8 cellular contexts compared by ENCODE assay signal in the genomic region with DNA sequence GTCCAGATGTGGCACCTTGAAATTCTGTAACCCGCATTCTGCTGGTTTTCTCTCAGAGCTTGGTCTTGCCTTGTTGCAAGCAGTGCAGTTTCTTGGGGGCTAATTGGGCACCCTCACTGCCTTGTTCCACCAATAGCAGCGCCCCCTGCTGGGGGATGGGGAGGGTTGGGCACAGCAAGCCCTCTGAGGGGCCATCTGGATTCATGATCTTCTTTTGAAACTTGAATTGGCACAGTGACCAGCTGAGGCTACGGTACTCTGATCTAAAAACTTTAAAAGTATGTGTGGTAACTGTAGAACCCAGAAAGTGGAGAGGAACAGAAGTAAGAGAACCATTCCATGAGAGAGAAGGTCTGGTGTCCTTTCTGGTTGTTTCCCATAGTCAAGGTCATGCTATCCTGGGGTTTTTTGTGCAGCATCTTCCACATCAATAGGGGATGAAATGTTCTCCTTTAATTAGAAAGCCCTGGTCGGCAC.
A peak's percentile ranks its signal among the peaks of the same experiment; 100 is the strongest.
DNase-seq lines count a peak whose midpoint lies in the region; ATAC-seq, FAIRE-seq and TF ChIP-seq lines count a peak whose summit lies in the region.

No MANE protein-coding gene starts in this region.

- H3K4me1 ChIP-seq in K562 (replicated peaks in 1 of 2; ENCODE audit: control insufficient read depth in 2 of 2, insufficient read depth in 2 of 2, low read length in 2 of 2) (peaks cover 0 to 6% of the 10 kb centered on the region in 2 experiments; a peak in 3 of 5 replicates), lung (ENCODE audit: control insufficient read depth in 2 of 2, insufficient read depth in 2 of 2, low read length in 2 of 2) (peaks cover 4 to 13% of the 10 kb centered on the region in 2 donors), tibial nerve (peaks cover 0 to 43% (median 29%) of the 10 kb centered on the region in 4 donors)

- TF ChIP-seq RAD21 in K562 (CRISPR knock-in tag; conservative IDR thresholded peaks at IDR 0.05 in 1 of 2, IDR thresholded peaks at IDR 0.05 in 1 of 2): peak; percentile 70 to 80

- POLR2A ChIA-PET in K562 (lab: Yijun Ruan, JAX): interaction anchor here (1.0 to 68.9 kb wide), 5 partner anchors 9 to 153 kb away, joined by 3 to 1693 read pairs (median 7); a partner anchor contains a TSS

- TF ChIP-seq EP300 in K562 (IDR thresholded peaks at IDR 0.05; ENCODE audit: low read length): peak; percentile 29; the same call in 1 of the 2 replicates
- no peak for TF ChIP-seq EP300 in tibial nerve (IDR thresholded peaks at IDR 0.05)

- peaks cover 10% of the 10 kb centered on the region for H3K9me1 ChIP-seq in K562 (ENCODE audit: control insufficient read depth, insufficient read depth, low read length)

- ATAC-seq in K562 (peak; percentile 88), lung (ENCODE audit: insufficient read depth, low FRiP score) (no peak), GM18870 (IDR thresholded peaks at IDR 0.05; ENCODE audit: unreplicated experiment) (no peak), GM19455 (IDR thresholded peaks at IDR 0.05; ENCODE audit: unreplicated experiment) (no peak)

- FAIRE-seq in GM19239 (lab: Jason Lieb, UNC) (no peak), K562 (lab: Jason Lieb, UNC) (peak; percentile 82)

- DNase-seq in GM19239 (ENCODE audit: insufficient read length, low spot score) (peak; percentile 65), T-helper 1 cell (peak in 4 of 5 donors; percentile 46 to 57 (median 54)), K562 (ENCODE audit: extremely low read depth in 1 of 4, low spot score in 3 of 4) (peak; percentile 91 to 99 (median 98)), lung (ENCODE audit: low spot score) (no peak), tibial nerve (ENCODE audit: low spot score in 2 of 2) (no peak), NCI-H187 treated with DMSO at 0.1 percent for 48 hours (lab: John Stamatoyannopoulos, UW) (no peak)

- peaks cover 92% of the 10 kb centered on the region for H3K36me3 ChIP-seq in K562 (ENCODE audit: control insufficient read depth, insufficient read depth, low read length)
- peaks cover 29 to 59% of the 10 kb centered on the region in 2 donors for H3K36me3 ChIP-seq in lung (ENCODE audit: control insufficient read depth in 2 of 2, insufficient read depth in 2 of 2, low read length in 2 of 2)
- peaks cover 10 to 98% (median 34%) of the 10 kb centered on the region in 3 donors for H3K36me3 ChIP-seq in tibial nerve

- in situ Hi-C loops in K562 (cut with MboI): loop anchor here (5.0 kb wide), 1 partner anchor 154 kb away; no protein-coding TSS in a partner anchor

- H3K9me3 ChIP-seq in K562 (replicated peaks; ENCODE audit: control insufficient read depth, insufficient read depth, low read depth, low read length) (no peaks in the 10 kb centered on the region), lung (ENCODE audit: control insufficient read depth in 2 of 2, insufficient read depth in 1 of 2, low read length in 1 of 2) (no peaks in the 10 kb centered on the region), tibial nerve (no peaks in the 10 kb centered on the region)

- H3K4me2 ChIP-seq in K562 (ENCODE audit: insufficient read depth, low read length): no peak overlapping the region

- CTCF ChIA-PET in K562 (lab: Yijun Ruan, JAX; ENCODE audit: low intra/inter-chr PET ratio): interaction anchor here (0.6 to 2.9 kb wide), 6 partner anchors 8 to 153 kb away, joined by 3 to 35 read pairs (median 4); no protein-coding TSS in a partner anchor

- H3K79me2 ChIP-seq in K562 (ENCODE audit: control insufficient read depth, insufficient read depth, low read length): no peaks in the 10 kb centered on the region

- TF ChIP-seq CTCF in K562 (IDR thresholded peaks at IDR 0.05 in 2 of 3, conservative IDR thresholded peaks at IDR 0.05 in 1 of 3; ENCODE audit: insufficient read depth in 2 of 3, low read depth in 1 of 3, low read length in 3 of 3): peak; percentile 95 to 100 (median 97)
- TF ChIP-seq CTCF in lung (IDR thresholded peaks at IDR 0.05; ENCODE audit: control extremely low read depth, extremely low read depth): peak; percentile 22
- peak; percentile 40 to 72 (median 53) for TF ChIP-seq CTCF in tibial nerve (IDR thresholded peaks at IDR 0.05)

- TF ChIP-seq POLR2A in K562 (conservative IDR thresholded peaks at IDR 0.05): no peak
- TF ChIP-seq POLR2A in tibial nerve (IDR thresholded peaks at IDR 0.05): no peak

- H4K20me1 ChIP-seq in K562 (replicated peaks; ENCODE audit: control insufficient read depth, insufficient read depth, low read length): peaks cover 37% of the 10 kb centered on the region

- no peak overlapping the region for H2AFZ ChIP-seq in K562 (ENCODE audit: low read depth, low read length)

- no TSS peak for BruUV-seq in K562 (replicated peaks; lab: Mats Ljungman, UMichigan)

- H3K4me3 ChIP-seq in K562: no peak overlapping the region
- H3K4me3 ChIP-seq in lung: no peak overlapping the region
- no peak overlapping the region for H3K4me3 ChIP-seq in tibial nerve

- H3K27me3 ChIP-seq in K562 (ENCODE audit: control insufficient read depth in 2 of 2, insufficient read depth in 2 of 2, low read length in 2 of 2) (no peaks in the 10 kb centered on the region), lung (ENCODE audit: control insufficient read depth, insufficient read depth) (no peaks in the 10 kb centered on the region), tibial nerve (no peaks in the 10 kb centered on the region)

- no peak overlapping the region for H3K9ac ChIP-seq in K562 (ENCODE audit: insufficient read depth in 1 of 2, low read depth in 2 of 2, low read length in 2 of 2)

- intact Hi-C loops in K562 (cut with micrococcal nuclease): loop anchor here (1.0 kb wide), 1 partner anchor 153 kb away; no protein-coding TSS in a partner anchor

- 53% methylated on average over 4 of the region's 4 CpGs for WGBS in K562 (ENCODE audit: insufficient coverage, low coverage, missing lambda C conversion rate)
- WGBS in lung, 2 donors: 71 to 75% methylated on average over 4 of the region's 4 CpGs
- 64 to 67% methylated on average over 4 of the region's 4 CpGs for WGBS in tibial nerve, 2 donors

- H3K27ac ChIP-seq in K562 (ENCODE audit: extremely low read depth, low read depth, low read length): no peak overlapping the region
- no peak overlapping the region for H3K27ac ChIP-seq in lung (ENCODE audit: low read depth in 1 of 2, low read length in 1 of 2)
- no peak overlapping the region for H3K27ac ChIP-seq in tibial nerve

TF ChIP-seq in K562, 482 proteins besides CTCF, POLR2A, EP300 and RAD21 (continues in another document):
- TF ChIP-seq ZNF311 (CRISPR knock-in tag; IDR thresholded peaks at IDR 0.05): no peak
- TF ChIP-seq KDM2B (CRISPR knock-in tag; IDR thresholded peaks at IDR 0.05): 0 out of 2 replicates have a peak, but pooled peaks have one; percentile 40
- peak; percentile 82 for TF ChIP-seq NR2F6 (CRISPR knock-in tag; IDR thresholded peaks at IDR 0.05)
- TF ChIP-seq, protein P1, sequence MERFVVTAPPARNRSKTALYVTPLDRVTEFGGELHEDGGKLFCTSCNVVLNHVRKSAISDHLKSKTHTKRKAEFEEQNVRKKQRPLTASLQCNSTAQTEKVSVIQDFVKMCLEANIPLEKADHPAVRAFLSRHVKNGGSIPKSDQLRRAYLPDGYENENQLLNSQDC (CRISPR knock-in tag; IDR thresholded peaks at IDR 0.05): no peak
- no peak for TF ChIP-seq RFX5 (IDR thresholded peaks at IDR 0.05; ENCODE audit: low read depth, low read length)
- no peak for TF ChIP-seq RFX7 (CRISPR knock-in tag; IDR thresholded peaks at IDR 0.05)
- TF ChIP-seq XRCC5 (IDR thresholded peaks at IDR 0.05; ENCODE audit: low read depth, low read length): peak; percentile 96
- TF ChIP-seq ZNF699 (CRISPR knock-in tag; IDR thresholded peaks at IDR 0.05; ENCODE audit: insufficient replicate concordance): no peak
- TF ChIP-seq HMG20A (CRISPR knock-in tag; conservative IDR thresholded peaks at IDR 0.05): no peak
- no peak; the same call in 1 of the 2 replicates for TF ChIP-seq ZKSCAN1 (IDR thresholded peaks at IDR 0.05; ENCODE audit: low read depth, low read length)
- TF ChIP-seq, protein P2, sequence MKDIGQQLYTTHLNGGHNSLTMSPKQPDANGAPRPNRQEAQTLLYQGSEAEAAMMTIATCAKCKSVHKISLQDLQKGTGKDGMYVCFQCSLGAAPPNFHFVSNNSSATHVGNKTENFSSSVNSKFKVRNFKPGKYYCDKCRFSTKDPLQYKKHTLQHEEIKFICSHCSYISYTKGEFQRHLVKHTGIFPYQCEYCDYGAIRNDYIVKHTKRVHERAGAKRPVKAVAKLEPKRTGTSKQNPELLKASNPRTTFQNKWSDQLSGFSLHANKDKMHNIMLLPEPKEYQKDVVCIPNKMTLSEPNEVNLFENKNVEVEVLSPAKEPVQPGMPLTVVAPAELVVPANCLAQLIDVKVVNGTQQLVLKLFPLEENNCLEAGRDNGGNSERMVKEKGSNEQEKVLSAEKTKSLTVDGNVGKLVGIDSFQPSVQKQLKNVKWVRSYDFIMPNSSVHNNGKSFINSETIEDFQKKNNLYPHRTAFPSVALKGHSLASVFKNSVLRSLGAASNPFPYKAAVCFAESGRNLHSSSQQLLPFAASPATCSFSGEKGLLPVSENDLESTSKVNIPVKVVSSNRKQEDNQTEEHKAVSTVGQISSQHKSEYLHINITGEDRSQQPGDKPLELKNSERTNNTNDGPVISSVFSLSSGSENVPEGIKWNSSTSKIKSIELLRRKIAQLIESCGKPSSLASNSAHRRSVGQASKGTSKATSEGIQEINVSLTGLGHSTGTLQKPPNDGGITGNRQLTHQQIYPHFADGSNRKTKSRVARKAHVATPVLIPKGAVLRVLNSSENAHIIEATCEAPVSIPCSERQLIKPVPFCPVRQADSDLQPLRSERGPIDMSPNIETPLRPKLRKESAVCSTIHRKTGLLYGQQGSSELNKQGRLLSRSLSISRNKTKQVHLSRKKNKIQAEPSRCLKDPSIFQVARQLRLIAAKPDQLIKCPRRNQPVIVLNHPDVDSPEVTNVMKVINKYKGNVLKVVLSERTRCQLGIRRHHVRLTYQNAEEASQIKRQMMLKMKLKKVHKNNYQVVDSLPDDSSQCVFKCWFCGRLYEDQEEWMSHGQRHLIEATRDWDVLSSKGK (CRISPR knock-in tag; IDR thresholded peaks at IDR 0.05): no peak
- no peak for TF ChIP-seq CBX2 (IDR thresholded peaks at IDR 0.05; ENCODE audit: insufficient read depth, low read length, poor library complexity, severe bottlenecking)
- TF ChIP-seq ATF7 (IDR thresholded peaks at IDR 0.05): no peak
- TF ChIP-seq, protein P3, sequence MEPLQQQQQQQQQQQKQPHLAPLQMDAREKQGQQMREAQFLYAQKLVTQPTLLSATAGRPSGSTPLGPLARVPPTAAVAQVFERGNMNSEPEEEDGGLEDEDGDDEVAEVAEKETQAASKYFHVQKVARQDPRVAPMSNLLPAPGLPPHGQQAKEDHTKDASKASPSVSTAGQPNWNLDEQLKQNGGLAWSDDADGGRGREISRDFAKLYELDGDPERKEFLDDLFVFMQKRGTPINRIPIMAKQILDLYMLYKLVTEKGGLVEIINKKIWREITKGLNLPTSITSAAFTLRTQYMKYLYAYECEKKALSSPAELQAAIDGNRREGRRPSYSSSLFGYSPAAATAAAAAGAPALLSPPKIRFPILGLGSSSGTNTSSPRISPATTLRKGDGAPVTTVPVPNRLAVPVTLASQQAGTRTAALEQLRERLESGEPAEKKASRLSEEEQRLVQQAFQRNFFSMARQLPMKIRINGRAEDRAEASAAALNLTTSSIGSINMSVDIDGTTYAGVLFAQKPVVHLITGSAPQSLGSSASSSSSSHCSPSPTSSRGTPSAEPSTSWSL (CRISPR knock-in tag; IDR thresholded peaks at IDR 0.05; ENCODE audit: borderline replicate concordance): no peak

Comparison
In these comparisons a context has a peak if more than half of its experiments do, and no peak if none do; other contexts are left out.
1. DNase-seq: peak in GM19239 (single experiment), T-helper 1 cell (4 of 5) and K562 (4 of 4); none in lung (single experiment), tibial nerve (0 of 2) and NCI-H187 treated with DMSO at 0.1 percent for 48 hours (single experiment).
2. CTCF ChIP-seq: peak in every context shown above with its lines; median percentile 97 in K562; 53 in tibial nerve; 22 in lung.